ENCODE assay signal across 22 cellular contexts in the genomic region with DNA sequence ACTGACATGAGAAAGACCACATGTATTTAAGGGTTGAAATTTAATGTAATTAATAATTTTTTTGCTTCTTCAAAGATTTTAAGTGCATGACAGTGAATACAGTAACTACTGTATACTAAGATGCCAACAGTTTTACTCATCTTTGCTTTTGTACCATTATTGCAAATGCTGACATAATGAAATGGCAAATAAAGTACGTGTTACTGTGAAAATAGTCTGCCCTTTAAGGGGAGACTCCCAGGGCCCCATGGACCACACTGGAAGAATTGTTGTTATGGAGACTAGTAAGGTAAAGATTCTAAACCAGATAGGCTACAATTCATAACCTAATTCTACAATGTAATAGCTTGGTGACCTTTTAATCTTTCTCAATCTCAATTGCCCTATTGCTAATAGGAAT.
"Had no signal": no experiment of that assay in that cellular context is flagged by ENCODE, and none has a peak within 500 bp of the region (broad histone marks: within the 10 kb centered on the region; RNA-seq: fewer than 3 reads in every experiment).

No MANE protein-coding gene starts in this region.

- H3K36me3 ChIP-seq: breast epithelium, esophagus squamous epithelium, lower lobe of right lung, upper lobe of left lung had no signal

- H3K27ac Mint-ChIP-seq: activated naive CD4-positive, alpha-beta T cell treated with anti-CD3 and anti-CD28 coated beads, Interleukin-2, amount 50 U/mL, for 72 hours; activated T-cell treated with anti-CD3 and anti-CD28 coated beads, Interleukin-2, amount 50 U/mL, for 24 hours; activated T-helper 17 cell treated with anti-CD3 and anti-CD28 coated beads, Interleukin-2, amount 50 U/mL, for 72 hours had no signal

- ATAC-seq: activated naive CD4-positive, alpha-beta T cell treated with anti-CD3 and anti-CD28 coated beads, Interleukin-2, amount 50 U/mL, for 72 hours; lower lobe of right lung; mucosa of descending colon had no signal

- H3K4me3 Mint-ChIP-seq: activated T-cell treated with anti-CD3 and anti-CD28 coated beads, Interleukin-2, amount 50 U/mL, for 24 hours; activated T-helper 17 cell treated with anti-CD3 and anti-CD28 coated beads, Interleukin-2, amount 50 U/mL, for 72 hours; neural crest cell had no signal

- H3K4me3 ChIP-seq: breast epithelium, coronary artery, esophagus squamous epithelium, lower lobe of right lung, mucosa of descending colon, spleen, upper lobe of left lung had no signal

- H3K27me3 Mint-ChIP-seq: activated T-cell treated with anti-CD3 and anti-CD28 coated beads, Interleukin-2, amount 50 U/mL, for 24 hours; activated T-helper 17 cell treated with anti-CD3 and anti-CD28 coated beads, Interleukin-2, amount 50 U/mL, for 72 hours had no signal

- H3K4me1 Mint-ChIP-seq: neural crest cell had no signal

- H3K27me3 ChIP-seq: breast epithelium, esophagus squamous epithelium, spleen, upper lobe of left lung had no signal

- H3K27ac ChIP-seq: breast epithelium, coronary artery, esophagus squamous epithelium, lower lobe of right lung, spleen, upper lobe of left lung had no signal

- H3K9me3 Mint-ChIP-seq: activated T-cell treated with anti-CD3 and anti-CD28 coated beads, Interleukin-2, amount 50 U/mL, for 24 hours; activated T-helper 17 cell treated with anti-CD3 and anti-CD28 coated beads, Interleukin-2, amount 50 U/mL, for 72 hours; neural crest cell had no signal

- H3K9me3 ChIP-seq: breast epithelium, esophagus squamous epithelium, lower lobe of right lung, mucosa of descending colon, spleen, upper lobe of left lung had no signal

- DNase-seq: activated CD8-positive, alpha-beta memory T cell treated with anti-CD3 and anti-CD28 coated beads for 24 hours; activated CD8-positive, alpha-beta memory T cell treated with anti-CD3 and anti-CD28 coated beads, Interleukin-2, amount 50 U/mL, for 4 hours; activated T-cell treated with anti-CD3 and anti-CD28 coated beads, Interleukin-2, amount 50 U/mL, for 24 hours; cerebellar nuclear complex; esophagus squamous epithelium; kidney; lower lobe of right lung; mesendoderm; mucosa of descending colon; occipital lobe; posterior cingulate gyrus; spleen; stimulated activated CD4-positive, alpha-beta T cell treated with anti-CD3 and anti-CD28 coated beads, Interleukin-4, amount 100 ng/mL, for 24 hours; stimulated activated naive CD4-positive, alpha-beta T cell treated with Interleukin-2 at 50 U/mL for 16 hours; T-helper 1 cell; upper lobe of left lung had no signal

- FAIRE-seq: kidney, TTC549 had no signal
